In genomic region chr12:30925607-30926242, GRCh38 we compare ENCODE assay signal across 11 cellular contexts. TPM values are rescaled to one million over a fixed set of nuclear protein-coding genes. Genes with fewer than 3 reads are reported as not detected.
DNase-seq lines count a peak whose midpoint lies in the region; ATAC-seq and TF ChIP-seq lines count a peak whose summit lies in the region.
"Had no signal": no experiment of that assay in that cellular context is flagged by ENCODE, and none has a peak within 500 bp of the region (broad histone marks: within the 10 kb centered on the region; RNA-seq: fewer than 3 reads in every experiment).

No MANE protein-coding gene starts in this region.

- in situ Hi-C loops in astrocyte of the spinal cord (cut with HindIII; ENCODE audit: low sequenced_read_pairs): no loop called here

- H3K4me1 ChIP-seq in HEK293 (ENCODE audit: control insufficient read depth, insufficient read depth, low read length) (no peaks in the 10 kb centered on the region), skeletal muscle satellite cell (ENCODE audit: control insufficient read depth, insufficient read depth, low read length) (no peaks in the 10 kb centered on the region)

- no peak overlapping the region for H3K27ac Mint-ChIP-seq in naive thymus-derived CD8-positive, alpha-beta T cell

- H3K36me3 Mint-ChIP-seq in naive thymus-derived CD8-positive, alpha-beta T cell: no peaks in the 10 kb centered on the region

- peaks cover 0 to 2% (median 0%) of the 10 kb centered on the region in 9 donors for H3K9me3 Mint-ChIP-seq in naive thymus-derived CD8-positive, alpha-beta T cell

- DNase-seq in astrocyte of the spinal cord (ENCODE audit: low read depth, low spot score) (no peak), iPS-NIHi11 (ENCODE audit: low spot score) (peak; percentile 46), germinal center (ENCODE audit: low spot score) (no peak), T-helper 1 cell (no peak)
- DNase-seq in naive thymus-derived CD8-positive, alpha-beta T cell: no peak
- DNase-seq: activated CD4-positive, alpha-beta T cell treated with anti-CD3 and anti-CD28 coated beads for 4 hours; stimulated activated CD4-positive, alpha-beta T cell treated with anti-CD3 and anti-CD28 coated beads, Interleukin-1b, Interleukin-23, amount 100 ng/mL, for 48 hours; uterus had no signal

- CTCF ChIA-PET in HEK293 (lab: Yijun Ruan, JAX): interaction anchor here (0.7 to 1.5 kb wide), 2 partner anchors 22 to 346 kb away, joined by 4 to 5 read pairs; no protein-coding TSS in a partner anchor

- H3K36me3 ChIP-seq in HEK293 (ENCODE audit: control insufficient read depth in 2 of 2, insufficient read depth in 1 of 2, low read length in 2 of 2): no peaks in the 10 kb centered on the region
- no peaks in the 10 kb centered on the region for H3K36me3 ChIP-seq in skeletal muscle satellite cell (ENCODE audit: insufficient read depth, low read length)
- H3K36me3 ChIP-seq: uterus had no signal

- peaks cover 31% of the 10 kb centered on the region for H3K27me3 ChIP-seq in skeletal muscle satellite cell (ENCODE audit: control insufficient read depth, insufficient read depth, low read length)
- H3K27me3 ChIP-seq: uterus had no signal

- H3K4me3 Mint-ChIP-seq in naive thymus-derived CD8-positive, alpha-beta T cell: peak overlapping the region in 2 of 10 donors; percentile 19 to 24

- H3K9me3 ChIP-seq in HEK293 (ENCODE audit: control insufficient read depth, insufficient read depth, low read depth, low read length) (no peaks in the 10 kb centered on the region), skeletal muscle satellite cell (replicated peaks; ENCODE audit: low read length) (no peaks in the 10 kb centered on the region)
- H3K9me3 ChIP-seq: uterus had no signal

- peak overlapping the region; percentile 59 for H3K9ac ChIP-seq in skeletal muscle satellite cell (ENCODE audit: low read depth, low read length)

- peak overlapping the region; percentile 81 for H3K4me2 ChIP-seq in skeletal muscle satellite cell (ENCODE audit: low read length)

- no peak overlapping the region for H3K27ac ChIP-seq in HEK293 (ENCODE audit: extremely low read depth, low read depth, low read length)
- H3K27ac ChIP-seq: uterus had no signal

- POLR2A ChIA-PET in HEK293 (lab: Yijun Ruan, JAX): interaction anchor here (1.6 kb wide), 1 partner anchor 9 kb away, joined by 4 read pairs; no protein-coding TSS in a partner anchor
- POLR2A ChIA-PET in naive thymus-derived CD8-positive, alpha-beta T cell (lab: Charles Lee): no interaction called here

- H3K27me3 Mint-ChIP-seq in naive thymus-derived CD8-positive, alpha-beta T cell: peaks cover 31 to 59% (median 55%) of the 10 kb centered on the region in 5 donors

- H3K4me3 ChIP-seq in HEK293 (ENCODE audit: low read depth, low read length) (peak overlapping the region; percentile 24), astrocyte of the spinal cord (ENCODE audit: low read depth, low read length) (peak overlapping the region; percentile 28), skeletal muscle satellite cell (ENCODE audit: low read length) (peak overlapping the region; percentile 62)

- TF ChIP-seq CTCF in HEK293 (tag by site-specific recombination; IDR thresholded peaks at IDR 0.05) (no peak), astrocyte of the spinal cord (IDR thresholded peaks at IDR 0.05; ENCODE audit: low read depth, low read length) (no peak)

- H3K4me1 Mint-ChIP-seq in naive thymus-derived CD8-positive, alpha-beta T cell: peaks cover 0 to 9% (median 2%) of the 10 kb centered on the region in 4 donors

- ATAC-seq in HG03378 (IDR thresholded peaks at IDR 0.05; ENCODE audit: unreplicated experiment): no peak
- no peak for ATAC-seq in naive thymus-derived CD8-positive, alpha-beta T cell

TF ChIP-seq in HEK293, 187 proteins besides CTCF, POLR2A, EP300 and RAD21:
- TF ChIP-seq ZNF211 (tag by site-specific recombination; IDR thresholded peaks at IDR 0.05; ENCODE audit: low read depth) (no peak), ZBTB17 (tag by site-specific recombination; IDR thresholded peaks at IDR 0.05) (0 out of 2 replicates have a peak, but pooled peaks have one; percentile 40), GLI2 (tag by site-specific recombination; IDR thresholded peaks at IDR 0.05; ENCODE audit: borderline replicate concordance, low read depth) (no peak), ZIC2 (tag by site-specific recombination; IDR thresholded peaks at IDR 0.05) (peak; percentile 16; the same call in 1 of the 2 replicates), ZBTB20 (tag by site-specific recombination; IDR thresholded peaks at IDR 0.05) (peak; percentile 45)
TF ChIP-seq in HEK293: peak in this region for 3.

RNA-seq across cellular contexts. Expression of gene TSPAN11, which starts 0.8 kb away (rescaled TPM):
- total RNA-seq in skeletal muscle satellite cell (2012; rRNA removed): 0.66 TPM in 1 of 2 replicates, not detected in the other
- total RNA-seq in naive thymus-derived CD8-positive, alpha-beta T cell: not detected
- not detected for polyA plus RNA-seq in naive thymus-derived CD8-positive, alpha-beta T cell
